ENCODE assay signal across 8 cellular contexts in genomic region chr16:566475-567361, GRCh38. TPM values are rescaled to one million over a fixed set of nuclear protein-coding genes. Genes with fewer than 3 reads are reported as not detected.
DNase-seq lines count a peak whose midpoint lies in the region; ATAC-seq, FAIRE-seq and TF ChIP-seq lines count a peak whose summit lies in the region.

Gene NHLRC4 (plus strand): TSS chr16:567005. CDS start chr16:568048, 1,043 bp downstream.

- no peaks in the 10 kb centered on the region for H3K9me3 ChIP-seq in GM12878 (replicated peaks; ENCODE audit: control insufficient read depth, insufficient read depth, low read length)
- no peaks in the 10 kb centered on the region for H3K9me3 ChIP-seq in kidney (ENCODE audit: control insufficient read depth in 1 of 2, low read length in 2 of 2)

- H3K4me1 ChIP-seq in GM12878 (ENCODE audit: control insufficient read depth, insufficient read depth, low read length) (peaks cover 19% of the 10 kb centered on the region), kidney (ENCODE audit: control insufficient read depth in 1 of 2, insufficient read depth in 1 of 2, low read depth in 1 of 2, low read length in 2 of 2) (peaks cover 0 to 53% of the 10 kb centered on the region in 2 donors)

- no TSS peak for BruUV-seq in GM12878 (replicated peaks; lab: Mats Ljungman, UMichigan)

- TF ChIP-seq RAD21 in GM12878 (IDR thresholded peaks at IDR 0.05; ENCODE audit: insufficient read depth, low read depth, low read length) = no peak

- ATAC-seq in HG03354 (IDR thresholded peaks at IDR 0.05; ENCODE audit: poor library complexity, severe bottlenecking, unreplicated experiment) = peak; percentile 63
- ATAC-seq in GM12878 = peak; percentile 88
- ATAC-seq in HG03095 (IDR thresholded peaks at IDR 0.05; ENCODE audit: unreplicated experiment) = no peak
- ATAC-seq in GM21381 (IDR thresholded peaks at IDR 0.05; ENCODE audit: unreplicated experiment) = no peak

- H3K9ac ChIP-seq in GM12878 (ENCODE audit: control insufficient read depth, insufficient read depth, low read length) (peak within 1 kb of the TSS; percentile 65), kidney (ENCODE audit: low read length in 2 of 2) (peak within 1 kb of the TSS; percentile 40 to 41)

- no peaks in the 10 kb centered on the region for H4K20me1 ChIP-seq in GM12878 (ENCODE audit: control insufficient read depth, insufficient read depth)

- CTCF ChIA-PET in GM12878 (lab: Yijun Ruan, JAX) = interaction anchor here (1.1 to 1.2 kb wide), 2 partner anchors 35 to 41 kb away, joined by 3 read pairs; no protein-coding TSS in a partner anchor

- H3K36me3 ChIP-seq in GM12878 (ENCODE audit: control insufficient read depth in 2 of 2, insufficient read depth in 2 of 2, low read length in 1 of 2) (no peaks in the 10 kb centered on the region), kidney (ENCODE audit: control insufficient read depth in 1 of 2, insufficient read depth in 2 of 2, low read length in 2 of 2) (no peaks in the 10 kb centered on the region)

- H2AFZ ChIP-seq in GM12878 (ENCODE audit: control insufficient read depth, low read depth, low read length) = peak within 1 kb of the TSS; percentile 40

- intact Hi-C loops in GM12878 (cut with micrococcal nuclease; ENCODE audit: unreplicated experiment) (loop anchor here (5.0 kb wide), 1 partner anchor 39 kb away; the partner anchor contains the start of gene CAPN15), kidney (cut with DNase I) (no loop called here)

- H3K79me2 ChIP-seq in GM12878 (ENCODE audit: control insufficient read depth, insufficient read depth, low read length) = peaks cover 6% of the 10 kb centered on the region

- H3K4me2 ChIP-seq in GM12878 (ENCODE audit: control insufficient read depth, insufficient read depth) = peak within 1 kb of the TSS; percentile 76

- RAD21 ChIA-PET in GM12878 (lab: Charles Lee; ENCODE audit: unreplicated experiment) = interaction anchor here (1.4 kb wide), 1 partner anchor 41 kb away, joined by 4 read pairs; no protein-coding TSS in a partner anchor

- DNase-seq in GM12892 (ENCODE audit: insufficient read length) = peak; percentile 96
- DNase-seq in SKM-1 (lab: John Stamatoyannopoulos, UW; ENCODE audit: unreplicated experiment) = peak; percentile 12
- no peak for DNase-seq in GM12878 (ENCODE audit: low read depth, low spot score)
- no peak for DNase-seq in kidney
- peak in 4 of 6 experiments; percentile 19 to 50 (median 35) for DNase-seq in stimulated activated naive CD4-positive, alpha-beta T cell (lab: John Stamatoyannopoulos, UW)

- TF ChIP-seq EP300 in GM12878 (IDR thresholded peaks at IDR 0.05; ENCODE audit: borderline replicate concordance in 1 of 2, control insufficient read depth in 1 of 2, low read depth in 2 of 2, low read length in 2 of 2) = no peak

- no peak for TF ChIP-seq POLR2A in GM12892 (IDR thresholded peaks at IDR 0.05; ENCODE audit: low read depth, low read length)
- peak; percentile 62 for TF ChIP-seq POLR2A in GM12878 (IDR thresholded peaks at IDR 0.05; ENCODE audit: low read depth, low read length)

- WGBS in GM12878 (ENCODE audit: insufficient coverage, insufficient replicate concordance, low lambda C conversion rate, missing lambda C conversion rate) = 12% methylated on average over 26 of the region's 26 CpGs

- H3K4me3 ChIP-seq in GM12878 (peak within 1 kb of the TSS; percentile 13; the same call in 1 of the 2 replicates), kidney (ENCODE audit: low read length in 2 of 2) (peak within 1 kb of the TSS in 1 of 2 donors; percentile 45)

- H3K27ac ChIP-seq in GM12878 (ENCODE audit: control insufficient read depth, insufficient read depth) = peak within 1 kb of the TSS; percentile 79
- peak within 1 kb of the TSS; percentile 75 to 83 for H3K27ac ChIP-seq in kidney (ENCODE audit: low read depth in 2 of 2, low read length in 2 of 2)

- no peak for TF ChIP-seq CTCF in GM12878 (IDR thresholded peaks at IDR 0.05 in 2 of 3, conservative IDR thresholded peaks at IDR 0.05 in 1 of 3; ENCODE audit: control insufficient read depth in 2 of 3, extremely low read depth in 1 of 3, insufficient read depth in 1 of 3, low read depth in 3 of 3, low read length in 3 of 3)
- TF ChIP-seq CTCF in kidney (IDR thresholded peaks at IDR 0.05; ENCODE audit: borderline replicate concordance, extremely low read depth, insufficient read depth) = no peak

- FAIRE-seq in GM12892 (lab: Jason Lieb, UNC) (peak; percentile 74), GM12878 (lab: Jason Lieb, UNC) (peak; percentile 96), kidney (lab: Jason Lieb, UNC) (no peak)

- in situ Hi-C loops in GM12878 (cut with MboI) = loop anchor here (5.0 kb wide), 1 partner anchor 34 kb away; no protein-coding TSS in a partner anchor

- POLR2A ChIA-PET in GM12878 (lab: Charles Lee) = interaction anchor here (0.5 to 1.3 kb wide), 7 partner anchors 21 to 186 kb away, joined by 3 to 7 read pairs (median 4); partner anchors contain the start of gene CAPN15

- no peaks in the 10 kb centered on the region; a peak in 1 of 4 replicates for H3K27me3 ChIP-seq in GM12878 (replicated peaks in 1 of 2; ENCODE audit: control insufficient read depth in 2 of 2, insufficient read depth in 2 of 2, low read length in 1 of 2)

- SMC1A ChIA-PET in GM12878 (lab: Charles Lee; ENCODE audit: uncharacterized antibody, unreplicated experiment) = interaction anchor here (0.7 kb wide), 1 partner anchor 41 kb away, joined by 3 read pairs; no protein-coding TSS in a partner anchor

TF ChIP-seq in GM12878, 131 proteins besides CTCF, POLR2A, EP300 and RAD21 (continues in another document):
- TF ChIP-seq MTA2 (IDR thresholded peaks at IDR 0.05; ENCODE audit: low read depth) = no peak
- no peak for TF ChIP-seq NR2C2 (IDR thresholded peaks at IDR 0.05; ENCODE audit: borderline replicate concordance, control insufficient read depth, insufficient read length, low read depth)
- TF ChIP-seq MTA3 (IDR thresholded peaks at IDR 0.05; ENCODE audit: borderline replicate concordance, low read length) = no peak
- TF ChIP-seq ETV6 (conservative IDR thresholded peaks at IDR 0.05 in 1 of 2, IDR thresholded peaks at IDR 0.05 in 1 of 2; ENCODE audit: borderline replicate concordance in 1 of 2, low read depth in 1 of 2) = no peak
- TF ChIP-seq TARDBP (IDR thresholded peaks at IDR 0.05; ENCODE audit: borderline replicate concordance) = no peak
- TF ChIP-seq ZNF217 (IDR thresholded peaks at IDR 0.05) = no peak
- no peak for TF ChIP-seq CBX3 (IDR thresholded peaks at IDR 0.05; ENCODE audit: borderline replicate concordance, low read depth)
- no peak for TF ChIP-seq ZNF592 (IDR thresholded peaks at IDR 0.05)
- TF ChIP-seq IKZF1 (conservative IDR thresholded peaks at IDR 0.05) = peak; percentile 41; the same call in 1 of the 2 replicates
- peak; percentile 95 for TF ChIP-seq NFXL1 (IDR thresholded peaks at IDR 0.05; ENCODE audit: borderline replicate concordance)
- TF ChIP-seq STAT3 (IDR thresholded peaks at IDR 0.05; ENCODE audit: low read depth, low read length) = no peak
- TF ChIP-seq CHD2 (IDR thresholded peaks at IDR 0.05; ENCODE audit: borderline replicate concordance, low read depth, low read length) = no peak
- no peak for TF ChIP-seq TBL1XR1 (IDR thresholded peaks at IDR 0.05; ENCODE audit: low read depth, low read length)

RNA-seq across cellular contexts. Expression of gene NHLRC4, which starts in this region (rescaled TPM):
- 0.28 TPM for polyA plus RNA-seq in GM12892 (2012; ENCODE audit: missing spikeins)
- 8.6 and 10.5 TPM in 2 replicates for total RNA-seq in GM12878 (2013; cell fraction: nucleolus; rRNA removed)
- 1.1 and 1.5 TPM in 2 replicates for total RNA-seq in GM12878 (2014; rRNA removed)
- 0.13 and 0.18 TPM in 2 replicates for total RNA-seq in GM12878 (2014; rRNA removed; fragmentation: Illumina TruSeq; extraction: Trizol)
- 0.67 and 0.72 TPM in 2 replicates for total RNA-seq in GM12878 (2021)
- polyA plus RNA-seq in GM12878 (2011; ENCODE audit: low read depth) = 0.54 TPM
- 0.35 and 0.57 TPM in 2 replicates for polyA plus RNA-seq in GM12878 (2011; rRNA removed)
- 0.79 and 0.85 TPM in 2 replicates for polyA plus RNA-seq in GM12878 (2011; cell fraction: cytosol; rRNA removed)
- polyA plus RNA-seq in GM12878 (2011; cell fraction: nucleus; rRNA removed) = 4.8 and 5.7 TPM in 2 replicates
- polyA plus RNA-seq in GM12878 (2012) = 1.6 TPM in 2 replicates
- 0.07 TPM in 1 of 2 replicates, not detected in the other for polyA plus RNA-seq in GM12878 (2014; fragmentation: Illumina TruSeq; extraction: Trizol)
- not detected for polyA plus RNA-seq in GM12878 (2014; fragmentation: Nextera tagmentation; extraction: Ambion mirVana)
- polyA plus RNA-seq in GM12878 (2014; rRNA removed) = 0.97 and 1.1 TPM in 2 replicates
- polyA plus RNA-seq in GM12878 (2016; fragmentation: Nextera tagmentation; extraction: Ambion mirVana) = under 1 TPM in 1 of 2 experiments, not detected in 1; 0.52 TPM
- polyA minus RNA-seq in GM12878 (2011; rRNA and poly(A)+ RNA removed) = 0.29 and 0.52 TPM in 2 replicates
- 0.53 TPM in 1 of 2 replicates, not detected in the other for polyA minus RNA-seq in GM12878 (2011; cell fraction: cytosol; rRNA and poly(A)+ RNA removed)
- polyA minus RNA-seq in GM12878 (2011; cell fraction: nucleus; rRNA and poly(A)+ RNA removed) = 2.0 and 3.3 TPM in 2 replicates
- 3.3 TPM for total RNA-seq in kidney
- 17.4 TPM for polyA plus RNA-seq in kidney (ENCODE audit: insufficient read depth, low read depth, low replicate concordance)

Comparison
In these comparisons a context has a peak if more than half of its experiments do, and no peak if none do; other contexts are left out.
1. DNase-seq: peak in GM12892 (single experiment), SKM-1 (single experiment) and stimulated activated naive CD4-positive, alpha-beta T cell (4 of 6); none in GM12878 (single experiment) and kidney (single experiment).
2. ATAC-seq: peak in HG03354 (single experiment) and GM12878 (single experiment); none in HG03095 (single experiment) and GM21381 (single experiment).